ENCODE assay signal across 26 cellular contexts in the genomic region with DNA sequence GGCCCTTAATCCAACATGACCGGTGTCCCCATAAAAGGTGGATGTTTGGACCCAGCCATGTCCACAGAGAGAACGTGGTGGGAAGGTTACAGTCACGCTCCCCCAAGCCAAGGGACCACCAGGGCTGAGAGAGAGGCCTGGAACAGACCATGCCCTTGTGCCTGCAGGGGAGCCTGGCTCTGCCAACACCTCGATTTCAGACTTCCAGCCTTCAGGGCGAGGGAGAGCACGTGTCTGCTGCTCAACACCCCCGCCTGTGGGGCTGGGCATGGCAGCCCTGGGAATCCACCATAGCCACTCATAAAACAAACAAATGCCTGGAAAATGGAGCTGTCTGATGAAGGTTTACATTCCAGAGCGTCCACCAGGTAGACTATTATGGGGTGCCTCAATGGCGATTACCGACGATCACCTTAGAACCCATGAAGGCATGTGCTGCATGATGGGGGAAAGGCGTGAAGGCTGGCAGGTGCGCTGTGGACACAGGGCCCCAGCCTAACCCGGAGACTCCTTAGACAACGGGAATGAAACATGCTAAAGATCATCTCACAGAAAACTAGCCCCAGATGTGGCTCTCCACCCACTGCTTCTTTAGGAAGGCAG. TPM values are rescaled to one million over a fixed set of nuclear protein-coding genes. Genes with fewer than 3 reads are reported as not detected.
DNase-seq lines count a peak whose midpoint lies in the region; ATAC-seq lines count a peak whose summit lies in the region.
"Had no signal": no experiment of that assay in that cellular context is flagged by ENCODE, and none has a peak within 500 bp of the region (broad histone marks: within the 10 kb centered on the region; RNA-seq: fewer than 3 reads in every experiment).

No MANE protein-coding gene starts in this region.

- H3K27me3 Mint-ChIP-seq in effector memory CD8-positive, alpha-beta T cell: no peaks in the 10 kb centered on the region
- H3K27me3 Mint-ChIP-seq: T-helper 17 cell had no signal

- H3K4me3 Mint-ChIP-seq in effector memory CD8-positive, alpha-beta T cell: no peak overlapping the region
- H3K4me3 Mint-ChIP-seq: dendritic cell treated with granulocyte-macrophage colony-stimulating factor and Interleukin-4, amounts not matched to agents 40 ng/mL and 50 ng/mL, for 4 days; T-helper 17 cell had no signal

- no peaks in the 10 kb centered on the region for H3K9me3 Mint-ChIP-seq in effector memory CD8-positive, alpha-beta T cell
- H3K9me3 Mint-ChIP-seq: dendritic cell treated with granulocyte-macrophage colony-stimulating factor and Interleukin-4, amounts not matched to agents 40 ng/mL and 50 ng/mL, for 4 days had no signal

- no peaks in the 10 kb centered on the region for H3K36me3 Mint-ChIP-seq in effector memory CD8-positive, alpha-beta T cell (ENCODE audit: insufficient read depth)

- ATAC-seq in effector memory CD8-positive, alpha-beta T cell (replicated peaks): no peak
- ATAC-seq in GM19328 (IDR thresholded peaks at IDR 0.05; ENCODE audit: unreplicated experiment) (no peak), HG03439 (IDR thresholded peaks at IDR 0.05; ENCODE audit: unreplicated experiment) (no peak)
- ATAC-seq: T-helper 17 cell had no signal

- H3K27ac Mint-ChIP-seq in effector memory CD8-positive, alpha-beta T cell: no peak overlapping the region
- H3K27ac Mint-ChIP-seq: dendritic cell treated with granulocyte-macrophage colony-stimulating factor and Interleukin-4, amounts not matched to agents 40 ng/mL and 50 ng/mL, for 4 days; T-helper 17 cell had no signal

- peaks cover 4 to 9% of the 10 kb centered on the region in 2 donors for H3K4me1 Mint-ChIP-seq in effector memory CD8-positive, alpha-beta T cell (ENCODE audit: low read depth in 2 of 2)

- DNase-seq in activated T-cell treated with anti-CD3 and anti-CD28 coated beads, Interleukin-2, amount 50 U/mL, for 1 hour: peak; percentile 4
- DNase-seq in activated T-cell treated with anti-CD3 and anti-CD28 coated beads for 4 hours: no peak
- DNase-seq in H4 (ENCODE audit: low spot score): peak; percentile 3
- DNase-seq in iPS-NIHi11 (ENCODE audit: low spot score): peak; percentile 3
- peak; percentile 5 for DNase-seq in stimulated activated CD8-positive, alpha-beta memory T cell treated with anti-CD3 and anti-CD28 coated beads, Interleukin-4, amount 100 ng/mL, for 48 hours
- no peak for DNase-seq in effector memory CD8-positive, alpha-beta T cell
- DNase-seq: ACHN; activated CD4-positive, alpha-beta T cell treated with anti-CD3 and anti-CD28 coated beads for 4 hours; activated naive CD4-positive, alpha-beta T cell; amygdala; C1 segment of cervical spinal cord; foreskin fibroblast; GOT3; hypothalamus; MM.1S; NCI-H2171 treated with DMSO at 0.1 percent for 48 hours; NCI-H526; retina; trophoblast cell had no signal

RNA-seq across cellular contexts. Expression of a gene that starts 42.3 kb away (rescaled TPM):
- total RNA-seq in H4 (2014; rRNA removed; shearing (Covaris generic)): 5.1 and 7.3 TPM in 2 replicates
- total RNA-seq: bronchial epithelial cell, lung, Peyer's patch, T-helper 17 cell had no signal

Comparison
In these comparisons a context has a peak if more than half of its experiments do, and no peak if none do; other contexts are left out.
1. DNase-seq: peak in activated T-cell treated with anti-CD3 and anti-CD28 coated beads, Interleukin-2, amount 50 U/mL, for 1 hour (single experiment), H4 (single experiment), iPS-NIHi11 (single experiment) and stimulated activated CD8-positive, alpha-beta memory T cell treated with anti-CD3 and anti-CD28 coated beads, Interleukin-4, amount 100 ng/mL, for 48 hours (single experiment); none in activated T-cell treated with anti-CD3 and anti-CD28 coated beads for 4 hours (single experiment) and effector memory CD8-positive, alpha-beta T cell (0 of 3).